13 cellular contexts compared by ENCODE assay signal in genomic region chr7:37446371-37446770, GRCh38. TPM values are rescaled to one million over a fixed set of nuclear protein-coding genes. Genes with fewer than 3 reads are reported as not detected.
DNase-seq lines count a peak whose midpoint lies in the region; ATAC-seq and TF ChIP-seq lines count a peak whose summit lies in the region.
"Had no signal": no experiment of that assay in that cellular context is flagged by ENCODE, and none has a peak within 500 bp of the region (broad histone marks: within the 10 kb centered on the region; RNA-seq: fewer than 3 reads in every experiment).

No MANE protein-coding gene starts in this region.

- no peaks in the 10 kb centered on the region for H3K9me2 ChIP-seq in MM.1S (replicated peaks; ENCODE audit: insufficient read depth, low read length)

- H3K4me1 ChIP-seq in mucosa of descending colon (ENCODE audit: low read depth) = peaks cover 3% of the 10 kb centered on the region
- no peaks in the 10 kb centered on the region; the same call in 1 of the 2 replicates for H3K4me1 ChIP-seq in MM.1S (ENCODE audit: low read length)
- H3K4me1 ChIP-seq: uterus had no signal

- H3K79me2 ChIP-seq in MM.1S (ENCODE audit: low read length) = no peaks in the 10 kb centered on the region

- peaks cover 59% of the 10 kb centered on the region for H3K27me3 Mint-ChIP-seq in nephron progenitor cell (ENCODE audit: low read depth, poor library complexity)

- ATAC-seq in GM18505 (IDR thresholded peaks at IDR 0.05; ENCODE audit: unreplicated experiment) = no peak
- ATAC-seq in mucosa of descending colon = no peak
- ATAC-seq: GM12878, left lobe of liver had no signal

- no peaks in the 10 kb centered on the region for H3K36me3 ChIP-seq in mucosa of descending colon (ENCODE audit: low read depth)
- no peaks in the 10 kb centered on the region for H3K36me3 ChIP-seq in MM.1S (replicated peaks; ENCODE audit: insufficient read depth, low read length)
- H3K36me3 ChIP-seq: uterus had no signal

- intact Hi-C loops in mucosa of descending colon (cut with DNase I, micrococcal nuclease) = no loop called here

- H3K4me1 Mint-ChIP-seq in nephron progenitor cell = peaks cover 35% of the 10 kb centered on the region

- H3K9me3 ChIP-seq in mucosa of descending colon = no peaks in the 10 kb centered on the region
- H3K9me3 ChIP-seq in MM.1S (replicated peaks; ENCODE audit: insufficient read depth, low read length) = no peaks in the 10 kb centered on the region
- H3K9me3 ChIP-seq: uterus had no signal

- H3K27me3 ChIP-seq in MM.1S (replicated peaks; ENCODE audit: insufficient read depth, low read length) = no peaks in the 10 kb centered on the region
- H3K27me3 ChIP-seq: uterus had no signal

- no peak for TF ChIP-seq CTCF in nephron progenitor cell (IDR thresholded peaks at IDR 0.05)
- no peak for TF ChIP-seq CTCF in mucosa of descending colon (IDR thresholded peaks at IDR 0.05)
- no peak for TF ChIP-seq CTCF in MM.1S (IDR thresholded peaks at IDR 0.05; ENCODE audit: low read length)

- peak overlapping the region; percentile 95 for H3K4me3 Mint-ChIP-seq in nephron progenitor cell

- H3K36me3 Mint-ChIP-seq in nephron progenitor cell (ENCODE audit: low read depth) = no peaks in the 10 kb centered on the region

- H2AFZ ChIP-seq in MM.1S (ENCODE audit: low read length) = no peak overlapping the region

- peak; percentile 48 for DNase-seq in CD1c-positive myeloid dendritic cell (ENCODE audit: extremely low spot score)
- peak; percentile 38 for DNase-seq in HT1080 (ENCODE audit: low read depth)
- DNase-seq in nephron progenitor cell = no peak
- no peak for DNase-seq in mucosa of descending colon
- DNase-seq in NCI-H774 (lab: John Stamatoyannopoulos, UW) = no peak
- DNase-seq in MM.1S = no peak
- DNase-seq: central memory CD4-positive, alpha-beta T cell; NCI-H1105; uterus had no signal

- H4K20me1 ChIP-seq in MM.1S (ENCODE audit: insufficient read depth, low read length) = no peaks in the 10 kb centered on the region

- TF ChIP-seq POLR2A in GM18505 (IDR thresholded peaks at IDR 0.05; ENCODE audit: borderline replicate concordance, extremely low read depth, insufficient read depth, insufficient read length) = no peak

- no peak overlapping the region for H3K9ac ChIP-seq in MM.1S (ENCODE audit: low read length)

- H3K27ac Mint-ChIP-seq in nephron progenitor cell = no peak overlapping the region

- no peaks in the 10 kb centered on the region for H3K9me3 Mint-ChIP-seq in nephron progenitor cell

- H3K4me3 ChIP-seq in mucosa of descending colon (no peak overlapping the region), MM.1S (ENCODE audit: low read length) (no peak overlapping the region)
- H3K4me3 ChIP-seq: GM12878, uterus had no signal

- H3F3A ChIP-seq in MM.1S (ENCODE audit: insufficient read depth, low read length) = peaks cover 11% of the 10 kb centered on the region; the same call in 1 of the 2 replicates

- no peak overlapping the region for H3K4me2 ChIP-seq in MM.1S (ENCODE audit: low read depth, low read length)

- H3K27ac ChIP-seq in cingulate gyrus (ENCODE audit: low read depth, low read length) (peak overlapping the region; percentile 4), MM.1S (ENCODE audit: low read length) (no peak overlapping the region)

RNA-seq across cellular contexts. Expression of gene ELMO1, which starts 2.3 kb away (rescaled TPM):
- total RNA-seq in HT1080 (2014; rRNA removed; shearing (Covaris generic)) = 6.2 and 12.3 TPM in 2 replicates
- 10.5 and 15.5 TPM in 2 replicates for polyA plus RNA-seq in HT1080 (2015; cell fraction: cytosol; rRNA removed)
- 14.0 and 17.4 TPM in 2 replicates for polyA plus RNA-seq in HT1080 (2015; cell fraction: nucleus; rRNA removed)
- 10 to 100 TPM in 2 of 3 donors, 1 to 10 TPM in 1; 9.7 to 27.2 (median 18.2) TPM for total RNA-seq in mucosa of descending colon

Comparison
In these comparisons a context has a peak if more than half of its experiments do, and no peak if none do; other contexts are left out.
1. DNase-seq: peak in CD1c-positive myeloid dendritic cell (single experiment) and HT1080 (single experiment); none in nephron progenitor cell (single experiment), mucosa of descending colon (0 of 3), NCI-H774 (single experiment) and MM.1S (single experiment).